27 cellular contexts compared by ENCODE assay signal in the genomic region with DNA sequence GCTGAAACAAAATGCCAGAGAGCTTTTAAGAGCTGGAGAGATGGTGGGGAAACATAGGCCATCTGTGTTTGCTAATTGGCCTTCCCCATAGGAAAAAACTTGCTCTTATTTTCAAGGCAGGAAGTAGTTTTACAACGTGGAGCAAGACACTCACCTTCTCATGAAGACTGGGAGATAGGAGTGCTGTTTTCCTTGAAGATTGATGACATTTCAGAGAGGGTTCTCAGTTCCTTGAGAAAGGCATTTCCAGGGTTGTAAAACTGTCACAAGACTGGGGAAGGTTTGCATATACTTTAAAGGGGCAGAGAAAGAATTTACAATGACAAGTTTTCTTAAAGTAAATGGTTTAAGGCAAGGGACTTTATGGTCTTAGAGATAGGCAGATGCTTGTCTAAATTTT.
"Had no signal": no experiment of that assay in that cellular context is flagged by ENCODE, and none has a peak within 500 bp of the region (broad histone marks: within the 10 kb centered on the region; RNA-seq: fewer than 3 reads in every experiment).

No MANE protein-coding gene starts in this region.

- H3K4me3 Mint-ChIP-seq: activated CD4-positive, alpha-beta T cell treated with anti-CD3 and anti-CD28 coated beads, Interleukin-2, amount 10 ng/mL, durations not matched to agents 24 days and 14 days; activated CD8-positive, alpha-beta T cell treated with anti-CD3 and anti-CD28 coated beads, Interleukin-2, amount 10 ng/mL, durations not matched to agents 7 days and 5 days; activated naive CD4-positive, alpha-beta T cell treated with anti-CD3 and anti-CD28 coated beads for 36 hours; activated T-cell treated with anti-CD3 and anti-CD28 coated beads, Interleukin-2, amount 50 U/mL, for 4 hours; activated T-helper 1 cell treated with anti-CD3 and anti-CD28 coated beads, Interleukin-12 subunit alpha, Interleukin-12 subunit beta, Interleukin-2, Interleukin-4 antibody, amounts not matched to agents 30 ng/mL and 10 ng/mL and 1 ng/mL, durations not matched to agents 14 hours and 24 hours and 36 hours; T-helper 1 cell treated with Interleukin-12 subunit alpha and Interleukin-12 subunit beta and Interleukin-4 antibody, amounts not matched to agents 30 μg/mL and 1 μg/mL, for 36 hours; T-helper 2 cell treated with Interferon-gamma antibody and Interleukin-4, amounts not matched to agents 5 μg/mL and 100 μg/mL, for 36 hours had no signal

- DNase-seq: activated CD4-positive, alpha-beta T cell treated with anti-CD3 and anti-CD28 coated beads, Interleukin-2, amount 10 ng/mL, durations not matched to agents 24 days and 14 days; activated CD4-positive, alpha-beta T cell treated with anti-CD3 and anti-CD28 coated beads, Interleukin-2, amount 50 U/mL, for 4 hours; activated CD8-positive, alpha-beta T cell treated with anti-CD3 and anti-CD28 coated beads, Interleukin-2, amount 10 ng/mL, durations not matched to agents 7 days and 5 days; activated gamma-delta T cell treated with Interleukin-2 at 50 U/mL for 16 hours; activated naive CD4-positive, alpha-beta T cell treated with anti-CD3 and anti-CD28 coated beads for 36 hours; activated T-cell treated with anti-CD3 and anti-CD28 coated beads, Interleukin-2, amount 50 U/mL, for 4 hours; adrenal gland; body of pancreas; caudate nucleus; Kasumi-1; KG1; MG63; NCI-H1048; NCI-H1105 treated with DMSO at 0.1 percent for 48 hours; NCI-H1436; NCI-H1694; NCI-H1930; NCI-H345; NCI-H524 treated with DMSO at 0.1 percent for 48 hours; Peyer's patch; RPMI8226; SHP77 treated with DMSO at 0.1 percent for 48 hours; SK-N-SH had no signal

- H3K27ac Mint-ChIP-seq: activated CD4-positive, alpha-beta T cell treated with anti-CD3 and anti-CD28 coated beads, Interleukin-2, amount 10 ng/mL, durations not matched to agents 24 days and 14 days; activated CD8-positive, alpha-beta T cell treated with anti-CD3 and anti-CD28 coated beads, Interleukin-2, amount 10 ng/mL, durations not matched to agents 7 days and 5 days; activated naive CD4-positive, alpha-beta T cell treated with anti-CD3 and anti-CD28 coated beads for 36 hours; activated naive CD4-positive, alpha-beta T cell treated with anti-CD3 and anti-CD28 coated beads, Interleukin-2, amount 50 U/mL, for 72 hours; activated T-helper 1 cell treated with anti-CD3 and anti-CD28 coated beads, Interleukin-12 subunit alpha, Interleukin-12 subunit beta, Interleukin-2, Interleukin-4 antibody, amounts not matched to agents 30 ng/mL and 10 ng/mL and 1 ng/mL, durations not matched to agents 14 hours and 24 hours and 36 hours; T-helper 1 cell treated with Interleukin-12 subunit alpha and Interleukin-12 subunit beta and Interleukin-4 antibody, amounts not matched to agents 30 μg/mL and 1 μg/mL, for 36 hours; T-helper 2 cell treated with Interferon-gamma antibody and Interleukin-4, amounts not matched to agents 5 μg/mL and 100 μg/mL, for 36 hours had no signal

- H3K9me3 Mint-ChIP-seq: activated CD4-positive, alpha-beta T cell treated with anti-CD3 and anti-CD28 coated beads, Interleukin-2, amount 10 ng/mL, durations not matched to agents 24 days and 14 days; activated T-helper 1 cell treated with anti-CD3 and anti-CD28 coated beads, Interleukin-12 subunit alpha, Interleukin-12 subunit beta, Interleukin-2, Interleukin-4 antibody, amounts not matched to agents 30 ng/mL and 10 ng/mL and 1 ng/mL, durations not matched to agents 14 hours and 24 hours and 36 hours had no signal

- H3K36me3 Mint-ChIP-seq: activated naive CD4-positive, alpha-beta T cell treated with anti-CD3 and anti-CD28 coated beads, Interleukin-2, amount 50 U/mL, for 72 hours had no signal

- H3K4me1 Mint-ChIP-seq: activated CD4-positive, alpha-beta T cell treated with anti-CD3 and anti-CD28 coated beads, Interleukin-2, amount 10 ng/mL, durations not matched to agents 24 days and 14 days had no signal

- ATAC-seq: activated CD8-positive, alpha-beta T cell treated with anti-CD3 and anti-CD28 coated beads, Interleukin-2, amount 10 ng/mL, durations not matched to agents 7 days and 5 days; activated naive CD4-positive, alpha-beta T cell treated with anti-CD3 and anti-CD28 coated beads, Interleukin-2, amount 50 U/mL, for 72 hours; activated T-cell treated with anti-CD3 and anti-CD28 coated beads, Interleukin-2, amount 50 U/mL, for 4 hours; body of pancreas had no signal

- H3K27me3 Mint-ChIP-seq: activated CD4-positive, alpha-beta T cell treated with anti-CD3 and anti-CD28 coated beads, Interleukin-2, amount 10 ng/mL, durations not matched to agents 24 days and 14 days had no signal
